Comparison of ENCODE assay signal across 31 cellular contexts in the genomic region with DNA sequence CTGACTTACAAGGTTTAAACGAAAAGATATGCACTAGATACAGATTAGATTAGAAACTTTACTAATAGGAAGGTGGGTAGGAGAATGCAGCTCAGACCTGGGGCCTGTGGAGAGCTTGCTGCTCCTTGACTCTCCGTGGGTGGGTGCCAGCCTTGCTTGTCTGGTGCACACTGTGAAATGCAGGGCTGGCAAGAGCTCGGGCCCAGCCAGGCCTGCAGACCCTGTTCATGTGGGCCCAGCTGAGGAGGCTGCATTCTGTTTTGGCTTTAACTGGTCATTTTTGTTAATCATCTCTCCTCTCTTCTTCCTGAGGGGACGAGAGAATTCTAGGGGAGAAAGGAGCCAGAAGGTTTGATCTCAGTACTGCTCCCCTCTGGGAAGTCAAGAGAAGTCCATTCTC.
"Had no signal": no experiment of that assay in that cellular context is flagged by ENCODE, and none has a peak within 500 bp of the region (broad histone marks: within the 10 kb centered on the region; RNA-seq: fewer than 3 reads in every experiment).

No MANE protein-coding gene starts in this region.

- H3K27ac ChIP-seq: ascending aorta, brain microvascular endothelial cell, coronary artery, epithelial cell of prostate, gastroesophageal sphincter, WERI-Rb-1 had no signal

- H3K4me1 ChIP-seq: ascending aorta had no signal

- ATAC-seq: activated CD4-positive, CD25-positive, alpha-beta regulatory T cell treated with anti-CD3 and anti-CD28 coated beads, Interleukin-2, amount 50 U/mL, for 24 hours; activated CD8-positive, alpha-beta memory T cell treated with anti-CD3 and anti-CD28 coated beads, Interleukin-2, amount 10 ng/mL, durations not matched to agents 7 days and 5 days; activated CD8-positive, alpha-beta T cell treated with anti-CD3 and anti-CD28 coated beads for 36 hours; activated naive CD4-positive, alpha-beta T cell treated with anti-CD3 and anti-CD28 coated beads, Interleukin-2, amount 50 U/mL, for 72 hours; activated T-cell treated with anti-CD3 and anti-CD28 coated beads, Interleukin-2, amount 50 U/mL, for 72 hours; effector memory CD8-positive, alpha-beta T cell; gastroesophageal sphincter; SK-N-SH treated with all-trans-retinoic acid at 6 μM for 48 hours; T-helper 17 cell had no signal

- H3K9me3 ChIP-seq: ascending aorta, esophagus squamous epithelium, gastroesophageal sphincter had no signal

- H3K27me3 ChIP-seq: ascending aorta, brain microvascular endothelial cell, esophagus squamous epithelium, gastroesophageal sphincter had no signal

- H3K36me3 ChIP-seq: ascending aorta, brain microvascular endothelial cell, esophagus squamous epithelium, gastroesophageal sphincter, WERI-Rb-1 had no signal

- DNase-seq: activated B cell treated with CpG ODN at 0.5 μM for 24 hours; activated CD4-positive, alpha-beta T cell treated with anti-CD3 and anti-CD28 coated beads for 48 hours; activated CD4-positive, alpha-beta T cell treated with anti-CD3 and anti-CD28 coated beads, Interleukin-2, amount 50 U/mL, for 1 hour; activated CD4-positive, alpha-beta T cell treated with anti-CD3 and anti-CD28 coated beads, Interleukin-2, amount 50 U/mL, for 48 hours; activated CD8-positive, alpha-beta memory T cell treated with anti-CD3 and anti-CD28 coated beads, Interleukin-2, amount 10 ng/mL, durations not matched to agents 7 days and 5 days; activated CD8-positive, alpha-beta memory T cell treated with anti-CD3 and anti-CD28 coated beads, Interleukin-2, amount 50 U/mL, for 48 hours; activated CD8-positive, alpha-beta T cell treated with anti-CD3 and anti-CD28 coated beads for 36 hours; activated gamma-delta T cell; activated naive CD4-positive, alpha-beta T cell; activated naive CD4-positive, alpha-beta T cell treated with anti-CD3 and anti-CD28 coated beads, Interleukin-2, amount 10 ng/mL, durations not matched to agents 7 days and 5 days; activated naive CD8-positive, alpha-beta T cell treated with anti-CD3 and anti-CD28 coated beads, Interleukin-2, amount 10 ng/mL, durations not matched to agents 7 days and 5 days; activated T-cell treated with anti-CD3 and anti-CD28 coated beads for 4 hours; activated T-cell treated with anti-CD3 and anti-CD28 coated beads, Interleukin-2, amount 50 U/mL, for 24 hours; activated T-cell treated with anti-CD3 and anti-CD28 coated beads, Interleukin-2, amount 50 U/mL, for 72 hours; brain microvascular endothelial cell; dorsolateral prefrontal cortex; effector CD4-positive, alpha-beta T cell; effector memory CD8-positive, alpha-beta T cell; esophagus squamous epithelium; foreskin melanocyte; T-helper 1 cell; T-helper 17 cell; T1000; WERI-Rb-1 had no signal

- H3K4me3 ChIP-seq: ascending aorta, coronary artery, dorsolateral prefrontal cortex, esophagus squamous epithelium, gastroesophageal sphincter had no signal
